In genomic region chr3:112539825-112540517, GRCh38 we compare ENCODE assay signal across 13 cellular contexts. TPM values are rescaled to one million over a fixed set of nuclear protein-coding genes. Genes with fewer than 3 reads are reported as not detected.
DNase-seq lines count a peak whose midpoint lies in the region; ATAC-seq and TF ChIP-seq lines count a peak whose summit lies in the region.
"Had no signal": no experiment of that assay in that cellular context is flagged by ENCODE, and none has a peak within 500 bp of the region (broad histone marks: within the 10 kb centered on the region; RNA-seq: fewer than 3 reads in every experiment).

No MANE protein-coding gene starts in this region.

- ATAC-seq in GM19025 (IDR thresholded peaks at IDR 0.05; ENCODE audit: low read depth, unreplicated experiment) (peak; percentile 92), HG02642 (IDR thresholded peaks at IDR 0.05; ENCODE audit: poor library complexity, unreplicated experiment) (peak; percentile 91), HG03558 (IDR thresholded peaks at IDR 0.05; ENCODE audit: extremely low read depth, unreplicated experiment) (peak; percentile 64), left colon (no peak)

- no peak for TF ChIP-seq CTCF in GM10266 (IDR thresholded peaks at IDR 0.05; ENCODE audit: control insufficient read depth, insufficient read depth, low read depth, missing control alignments)

- intact Hi-C loops in left colon (cut with DNase I, micrococcal nuclease), result no loop called here

- peak; percentile 41 for DNase-seq in GM10266 (ENCODE audit: extremely low spot score)
- DNase-seq in activated gamma-delta T cell (lab: John Stamatoyannopoulos, UW), result no peak
- no peak for DNase-seq in iPS-NIHi7 (ENCODE audit: extremely low spot score)
- DNase-seq in iPS-NIHi11 (ENCODE audit: low spot score), result no peak
- no peak for DNase-seq in left colon
- DNase-seq: CD8-positive, alpha-beta memory T cell; H7; NCI-H146; Right ventricle myocardium superior; thyroid gland had no signal

RNA-seq across cellular contexts. Expression of gene ATG3, which starts 21.8 kb away (rescaled TPM):
- 10 to 100 TPM; 52.9 to 55.1 TPM for total RNA-seq in left colon

RNA-seq across cellular contexts. Expression of gene SLC35A5, which starts 21.9 kb away (rescaled TPM):
- 10 to 100 TPM; 32.8 to 35.6 TPM for total RNA-seq in left colon

RNA-seq across cellular contexts. Expression of gene BTLA, which starts 40.7 kb away (rescaled TPM):
- total RNA-seq in left colon, result 1 to 10 TPM in 1 of 2 donors, under 1 TPM in 1; 0.27 to 1.2 TPM
- total RNA-seq: H7, Right ventricle myocardium superior had no signal
